Comparison of ENCODE assay signal across 8 cellular contexts in the genomic region with DNA sequence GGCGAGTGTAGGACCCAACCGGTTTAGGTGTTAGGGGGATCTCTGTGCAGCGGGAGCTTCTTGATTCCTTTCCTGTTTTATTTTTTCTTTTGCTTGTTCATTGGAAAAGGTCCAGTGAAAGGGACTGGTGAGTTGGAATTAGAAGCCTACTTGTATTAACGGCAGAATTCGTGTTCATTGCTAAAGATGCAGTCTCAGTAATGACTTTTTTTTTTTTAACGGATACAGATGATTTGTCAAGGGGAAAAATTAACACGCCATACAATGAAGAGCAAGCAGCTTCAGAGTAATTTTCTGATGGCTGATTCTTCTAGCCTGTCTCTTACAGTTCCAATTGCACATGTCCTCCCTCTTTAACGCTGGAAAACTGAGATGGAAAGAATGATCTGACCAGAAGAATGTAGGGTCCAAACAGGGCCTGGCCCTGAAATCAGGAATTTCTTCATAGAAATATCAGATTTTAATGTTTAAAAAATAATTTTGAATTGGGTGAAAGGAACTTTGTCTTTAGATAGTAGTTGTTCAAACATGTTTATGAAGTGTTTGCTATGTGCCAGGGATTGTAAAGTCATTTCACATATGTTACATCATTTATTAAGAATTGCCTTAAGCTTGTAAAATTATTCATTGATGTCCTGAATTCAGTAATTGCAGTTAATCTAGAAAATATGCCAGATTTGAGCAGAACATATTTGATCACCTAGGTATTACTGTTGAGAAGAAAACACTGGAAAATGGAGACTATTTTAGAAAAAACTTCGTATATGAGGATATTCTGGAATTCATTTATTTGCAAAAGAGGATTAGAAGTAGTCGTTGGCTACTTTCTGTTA. TPM values are rescaled to one million over a fixed set of nuclear protein-coding genes. Genes with fewer than 3 reads are reported as not detected.
DNase-seq lines count a peak whose midpoint lies in the region; ATAC-seq and TF ChIP-seq lines count a peak whose summit lies in the region.

No MANE protein-coding gene starts in this region.

- H3K9ac ChIP-seq in rectal smooth muscle tissue (ENCODE audit: low read length) = peak overlapping the region; percentile 66

- H3K36me3 ChIP-seq in left ventricle myocardium inferior = no peaks in the 10 kb centered on the region
- no peaks in the 10 kb centered on the region for H3K36me3 ChIP-seq in rectal smooth muscle tissue (ENCODE audit: control insufficient read depth, insufficient read depth, low read length)

- POLR2A ChIA-PET in WTC11 (lab: Charles Lee) = interaction anchor here (0.6 kb wide), 2 partner anchors 63 to 283 kb away, joined by 3 read pairs; partner anchors contain the start of gene LYSMD2

- H3K27ac ChIP-seq in left ventricle myocardium inferior (replicated peaks) (peak overlapping the region; percentile 95), foreskin keratinocyte (peak overlapping the region; percentile 99), rectal smooth muscle tissue (ENCODE audit: low read depth, low read length) (peak overlapping the region; percentile 93)

- H3K4me1 Mint-ChIP-seq in WTC11 = peaks cover 52% of the 10 kb centered on the region

- no peaks in the 10 kb centered on the region for H3K9me3 Mint-ChIP-seq in WTC11

- CTCF ChIA-PET in WTC11 (lab: Charles Lee) = interaction anchor here (0.6 to 2.0 kb wide), 6 partner anchors 10 to 1519 kb away, joined by 3 to 8 read pairs (median 4); partner anchors contain the start of genes BCL2L10 and LEO1

- ATAC-seq in Right ventricle myocardium superior (ENCODE audit: poor library complexity) = no peak
- no peak for ATAC-seq in WTC11
- ATAC-seq in foreskin keratinocyte = no peak
- no peak for ATAC-seq in GM21381 (IDR thresholded peaks at IDR 0.05; ENCODE audit: unreplicated experiment)

- peak overlapping the region; percentile 84 for H3K4me3 Mint-ChIP-seq in WTC11

- no peak for TF ChIP-seq CTCF in left ventricle myocardium inferior (IDR thresholded peaks at IDR 0.05; ENCODE audit: borderline replicate concordance)
- no peak for TF ChIP-seq CTCF in WTC11 (IDR thresholded peaks at IDR 0.05)
- TF ChIP-seq CTCF in foreskin keratinocyte (conservative IDR thresholded peaks at IDR 0.05) = no peak

- H3K4me1 ChIP-seq in left ventricle myocardium inferior = peaks cover 45% of the 10 kb centered on the region
- peaks cover 15% of the 10 kb centered on the region for H3K4me1 ChIP-seq in foreskin keratinocyte
- peaks cover 18% of the 10 kb centered on the region for H3K4me1 ChIP-seq in rectal smooth muscle tissue (ENCODE audit: control insufficient read depth, insufficient read depth, low read length)

- no peaks in the 10 kb centered on the region for H3K9me3 ChIP-seq in left ventricle myocardium inferior (replicated peaks)

- H3K27ac Mint-ChIP-seq in WTC11 = peak overlapping the region; percentile 73

- DNase-seq in left ventricle myocardium inferior (no peak), Right ventricle myocardium superior (no peak), WTC11 (ENCODE audit: low spot score) (no peak), foreskin keratinocyte (no peak), GM19240 (ENCODE audit: insufficient read length, low spot score) (no peak), iPS-NIHi7 (ENCODE audit: extremely low spot score) (no peak)

- H3K4me3 ChIP-seq in left ventricle myocardium inferior (peak overlapping the region; percentile 75), rectal smooth muscle tissue (ENCODE audit: low read length) (peak overlapping the region; percentile 83)

- H3K27me3 ChIP-seq in left ventricle myocardium inferior (ENCODE audit: low read depth) = no peaks in the 10 kb centered on the region
- H3K27me3 ChIP-seq in foreskin keratinocyte = no peaks in the 10 kb centered on the region
- no peaks in the 10 kb centered on the region for H3K27me3 ChIP-seq in rectal smooth muscle tissue (ENCODE audit: control insufficient read depth, insufficient read depth, low read length)

- H3K36me3 Mint-ChIP-seq in WTC11 = no peaks in the 10 kb centered on the region

- H3K27me3 Mint-ChIP-seq in WTC11 (ENCODE audit: low read depth) = peaks cover 9% of the 10 kb centered on the region

- intact Hi-C loops in left ventricle myocardium inferior (cut with micrococcal nuclease) (no loop called here), Right ventricle myocardium superior (cut with DNase I) (loop anchor here (5.0 kb wide), 1 partner anchor 48 kb away; the partner anchor contains the start of gene LEO1)

TF ChIP-seq in WTC11, 78 proteins besides CTCF, POLR2A, EP300 and RAD21 (continues in another document):
- TF ChIP-seq SP1 (CRISPR knock-in tag; conservative IDR thresholded peaks at IDR 0.05) (no peak), E2F4 (CRISPR knock-in tag; IDR thresholded peaks at IDR 0.05; ENCODE audit: borderline replicate concordance, low read depth) (no peak), E2F1 (CRISPR knock-in tag; IDR thresholded peaks at IDR 0.05) (no peak)
- TF ChIP-seq, protein P1, sequence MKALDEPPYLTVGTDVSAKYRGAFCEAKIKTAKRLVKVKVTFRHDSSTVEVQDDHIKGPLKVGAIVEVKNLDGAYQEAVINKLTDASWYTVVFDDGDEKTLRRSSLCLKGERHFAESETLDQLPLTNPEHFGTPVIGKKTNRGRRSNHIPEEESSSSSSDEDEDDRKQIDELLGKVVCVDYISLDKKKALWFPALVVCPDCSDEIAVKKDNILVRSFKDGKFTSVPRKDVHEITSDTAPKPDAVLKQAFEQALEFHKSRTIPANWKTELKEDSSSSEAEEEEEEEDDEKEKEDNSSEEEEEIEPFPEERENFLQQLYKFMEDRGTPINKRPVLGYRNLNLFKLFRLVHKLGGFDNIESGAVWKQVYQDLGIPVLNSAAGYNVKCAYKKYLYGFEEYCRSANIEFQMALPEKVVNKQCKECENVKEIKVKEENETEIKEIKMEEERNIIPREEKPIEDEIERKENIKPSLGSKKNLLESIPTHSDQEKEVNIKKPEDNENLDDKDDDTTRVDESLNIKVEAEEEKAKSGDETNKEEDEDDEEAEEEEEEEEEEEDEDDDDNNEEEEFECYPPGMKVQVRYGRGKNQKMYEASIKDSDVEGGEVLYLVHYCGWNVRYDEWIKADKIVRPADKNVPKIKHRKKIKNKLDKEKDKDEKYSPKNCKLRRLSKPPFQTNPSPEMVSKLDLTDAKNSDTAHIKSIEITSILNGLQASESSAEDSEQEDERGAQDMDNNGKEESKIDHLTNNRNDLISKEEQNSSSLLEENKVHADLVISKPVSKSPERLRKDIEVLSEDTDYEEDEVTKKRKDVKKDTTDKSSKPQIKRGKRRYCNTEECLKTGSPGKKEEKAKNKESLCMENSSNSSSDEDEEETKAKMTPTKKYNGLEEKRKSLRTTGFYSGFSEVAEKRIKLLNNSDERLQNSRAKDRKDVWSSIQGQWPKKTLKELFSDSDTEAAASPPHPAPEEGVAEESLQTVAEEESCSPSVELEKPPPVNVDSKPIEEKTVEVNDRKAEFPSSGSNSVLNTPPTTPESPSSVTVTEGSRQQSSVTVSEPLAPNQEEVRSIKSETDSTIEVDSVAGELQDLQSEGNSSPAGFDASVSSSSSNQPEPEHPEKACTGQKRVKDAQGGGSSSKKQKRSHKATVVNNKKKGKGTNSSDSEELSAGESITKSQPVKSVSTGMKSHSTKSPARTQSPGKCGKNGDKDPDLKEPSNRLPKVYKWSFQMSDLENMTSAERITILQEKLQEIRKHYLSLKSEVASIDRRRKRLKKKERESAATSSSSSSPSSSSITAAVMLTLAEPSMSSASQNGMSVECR (CRISPR knock-in tag; IDR thresholded peaks at IDR 0.05; ENCODE audit: borderline replicate concordance) = no peak

RNA-seq across cellular contexts. Expression of gene MAPK6, which starts 1.4 kb away (rescaled TPM):
- total RNA-seq in left ventricle myocardium inferior (19.2 TPM), Right ventricle myocardium superior (17.6 TPM), WTC11 (2021) (82.2 to 95.1 TPM (median 83.2 TPM) in 3 replicates), foreskin keratinocyte (76.6 and 78.2 TPM in 2 replicates)
- polyA plus RNA-seq in foreskin keratinocyte = 16.6 and 19.8 TPM in 2 replicates

RNA-seq across cellular contexts. Expression of gene LEO1, which starts 48.9 kb away (rescaled TPM):
- total RNA-seq in left ventricle myocardium inferior = 9.7 TPM
- 7.8 TPM for total RNA-seq in Right ventricle myocardium superior
- total RNA-seq in WTC11 (2021) = 24.9 to 28.4 TPM (median 25.0 TPM) in 3 replicates
- 33.3 and 38.3 TPM in 2 replicates for total RNA-seq in foreskin keratinocyte
- polyA plus RNA-seq in foreskin keratinocyte = 17.8 and 20.3 TPM in 2 replicates
